In the genomic region with DNA sequence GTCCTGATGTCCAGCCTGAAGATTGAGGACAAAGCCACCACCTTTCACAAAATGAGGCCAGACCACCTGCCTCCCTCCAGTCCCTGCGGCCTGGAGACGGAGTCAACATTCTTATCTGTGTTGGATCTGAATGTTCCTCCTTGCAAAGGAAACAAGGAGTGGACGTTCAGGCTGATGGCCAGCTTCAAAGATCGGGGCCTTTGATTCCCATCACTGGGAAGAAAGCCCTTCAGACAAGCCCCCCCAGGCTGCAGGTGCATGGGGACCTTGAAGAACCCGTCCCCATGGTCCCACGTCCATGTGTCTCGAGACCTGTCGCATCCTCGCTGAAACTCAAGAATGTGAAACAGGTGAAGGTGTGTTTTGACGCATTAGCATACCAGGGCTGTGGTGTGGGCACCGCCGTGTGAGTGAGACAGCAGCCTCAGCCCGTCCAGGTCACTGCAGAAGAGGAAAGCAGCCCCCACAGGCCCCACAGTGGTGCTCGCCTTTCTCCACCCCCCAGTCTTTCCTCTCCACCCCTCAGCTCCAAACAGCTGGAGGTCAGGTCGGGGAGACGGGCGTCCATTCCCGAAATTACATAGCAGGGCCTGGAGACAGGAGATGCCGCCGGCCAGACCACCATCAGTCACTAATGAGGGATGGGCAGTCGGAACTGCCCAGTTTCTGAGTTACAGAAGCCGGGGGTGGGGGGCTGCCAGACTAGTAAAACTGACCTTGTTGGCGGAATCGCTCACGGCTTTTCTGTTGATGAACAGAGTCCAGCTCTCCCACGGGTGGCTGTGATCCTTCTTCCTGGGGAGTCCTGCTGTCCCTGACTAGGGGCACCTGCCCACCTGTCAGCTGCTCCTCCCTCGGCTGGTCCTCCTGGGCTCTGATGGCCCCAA, we compare ENCODE assay signal across 8 cellular contexts. TPM values are rescaled to one million over a fixed set of nuclear protein-coding genes. Genes with fewer than 3 reads are reported as not detected.
DNase-seq lines count a peak whose midpoint lies in the region; ATAC-seq, FAIRE-seq and TF ChIP-seq lines count a peak whose summit lies in the region.

No MANE protein-coding gene starts in this region.

- DNase-seq in heart left ventricle (peak in 1 of 5 donors; percentile 62), Right ventricle myocardium superior (no peak), mammary epithelial cell (no peak), upper lobe of right lung (no peak), NCI-H446 (lab: John Stamatoyannopoulos, UW) (no peak), H54 (ENCODE audit: insufficient read length, low spot score) (no peak), AG20443 (ENCODE audit: low spot score) (no peak)

- ATAC-seq in heart left ventricle (no peak), Right ventricle myocardium superior (ENCODE audit: poor library complexity) (no peak), upper lobe of right lung (no peak)

- H3K79me2 ChIP-seq in mammary epithelial cell (ENCODE audit: insufficient read depth, low read length) = peaks cover 43% of the 10 kb centered on the region

- no peak for TF ChIP-seq POLR2A in heart left ventricle (IDR thresholded peaks at IDR 0.05)
- TF ChIP-seq POLR2A in H54 (IDR thresholded peaks at IDR 0.05; ENCODE audit: low read depth, low read length) = no peak

- TF ChIP-seq CTCF in heart left ventricle (IDR thresholded peaks at IDR 0.05) (no peak), mammary epithelial cell (conservative IDR thresholded peaks at IDR 0.05 in 1 of 2, IDR thresholded peaks at IDR 0.05 in 1 of 2; ENCODE audit: extremely low read depth in 1 of 2, insufficient read depth in 1 of 2, low read depth in 1 of 2, low read length in 2 of 2) (no peak), upper lobe of right lung (IDR thresholded peaks at IDR 0.05) (no peak)

- no peak for FAIRE-seq in H54 (lab: Jason Lieb, UNC)

- no peak overlapping the region for H3K9ac ChIP-seq in mammary epithelial cell (ENCODE audit: insufficient read depth, low read length)

- no TSS peak for BruUV-seq in mammary epithelial cell (replicated peaks; lab: Mats Ljungman, UMichigan)

- intact Hi-C loops in heart left ventricle (cut with DNase I) (loop anchor here in 3 of 10 donors (5.0 kb wide), 2 partner anchors 37 to 62 kb away; a partner anchor contains a TSS), Right ventricle myocardium superior (cut with DNase I) (no loop called here), mammary epithelial cell (cut with micrococcal nuclease) (no loop called here), upper lobe of right lung (cut with DNase I) (no loop called here)

- dilution Hi-C loops in mammary epithelial cell (cut with HindIII; ENCODE audit: low sequenced_read_pairs) = loop anchor here (5.0 to 10.0 kb wide), 7 partner anchors 60 to 390 kb away; a partner anchor contains a TSS

- WGBS in heart left ventricle, 4 donors = 76 to 79% (median 77%) methylated on average over 25 to 27 of the region's 27 CpGs
- WGBS in mammary epithelial cell (ENCODE audit: low coverage, missing lambda C conversion rate) = 48% methylated on average over 12 of the region's 27 CpGs

- H3K4me1 ChIP-seq in heart left ventricle = peaks cover 4 to 53% (median 38%) of the 10 kb centered on the region in 12 donors
- peaks cover 30% of the 10 kb centered on the region for H3K4me1 ChIP-seq in mammary epithelial cell (ENCODE audit: insufficient read depth, low read length)
- H3K4me1 ChIP-seq in mononuclear cell (ENCODE audit: insufficient read depth, low read length) = peaks cover 51% of the 10 kb centered on the region
- H3K4me1 ChIP-seq in upper lobe of right lung = peaks cover 35% of the 10 kb centered on the region

- peaks cover 0 to 30% (median 14%) of the 10 kb centered on the region in 9 donors for H3K36me3 ChIP-seq in heart left ventricle
- H3K36me3 ChIP-seq in mammary epithelial cell (ENCODE audit: insufficient read depth, low read length) = peaks cover 13% of the 10 kb centered on the region
- H3K36me3 ChIP-seq in upper lobe of right lung = peaks cover 31% of the 10 kb centered on the region

- H3K4me2 ChIP-seq in mammary epithelial cell (ENCODE audit: insufficient read depth, low read depth, low read length) = peak overlapping the region; percentile 92

- H3K27ac ChIP-seq in heart left ventricle (peak overlapping the region in 7 of 12 donors; percentile 97 to 100 (median 100)), mammary epithelial cell (ENCODE audit: insufficient read depth, low read depth, low read length) (no peak overlapping the region), upper lobe of right lung (peak overlapping the region; percentile 97)

- peak overlapping the region in 11 of 12 donors; percentile 76 to 100 (median 96) for H3K4me3 ChIP-seq in heart left ventricle
- peak overlapping the region; percentile 30 to 84 (median 81) for H3K4me3 ChIP-seq in mammary epithelial cell (replicated peaks in 1 of 3; ENCODE audit: insufficient read depth in 1 of 3, low read depth in 2 of 3, low read length in 3 of 3)
- H3K4me3 ChIP-seq in mononuclear cell (ENCODE audit: low read length) = peak overlapping the region; percentile 63
- peak overlapping the region; percentile 83 for H3K4me3 ChIP-seq in upper lobe of right lung

- peaks cover 6% of the 10 kb centered on the region for H4K20me1 ChIP-seq in mammary epithelial cell (ENCODE audit: insufficient read depth, low read length)

- H3K27me3 ChIP-seq in heart left ventricle (no peaks in the 10 kb centered on the region), mammary epithelial cell (ENCODE audit: insufficient read depth, low read length) (no peaks in the 10 kb centered on the region), mononuclear cell (ENCODE audit: insufficient read depth, low read length) (no peaks in the 10 kb centered on the region), upper lobe of right lung (no peaks in the 10 kb centered on the region)

- H3K9me3 ChIP-seq in heart left ventricle (no peaks in the 10 kb centered on the region), mammary epithelial cell (replicated peaks; ENCODE audit: insufficient read depth, low read length) (no peaks in the 10 kb centered on the region), mononuclear cell (ENCODE audit: low read depth, low read length) (no peaks in the 10 kb centered on the region), upper lobe of right lung (no peaks in the 10 kb centered on the region)

- CTCF ChIA-PET in mammary epithelial cell (lab: Charles Lee; ENCODE audit: low non-redundant PET) = no interaction called here

- in situ Hi-C loops in mammary epithelial cell (cut with MboI; ENCODE audit: low sequenced_read_pairs in 2 of 2) = no loop called here

- peak overlapping the region; percentile 91 for H2AFZ ChIP-seq in mammary epithelial cell (ENCODE audit: low read depth, low read length)

RNA-seq across cellular contexts. Expression of a gene that starts 0.9 kb away (rescaled TPM):
- total RNA-seq in heart left ventricle = 10 to 100 TPM; 38.4 to 83.9 (median 66.1) TPM
- polyA plus RNA-seq in heart left ventricle = 10 to 100 TPM; 47.5 to 88.1 TPM
- 54.4 TPM for total RNA-seq in Right ventricle myocardium superior
- total RNA-seq in mammary epithelial cell = 100 to 1,000 TPM in 1 of 2 donors, 10 to 100 TPM in 1; 68.7 to 163 TPM
- polyA plus RNA-seq in mammary epithelial cell = 146 TPM
- polyA minus RNA-seq in mammary epithelial cell = 216 TPM
- 89.3 TPM for total RNA-seq in mononuclear cell
- 150 TPM for total RNA-seq in upper lobe of right lung

RNA-seq across cellular contexts. Expression of a gene that starts 43.0 kb away (rescaled TPM):
- total RNA-seq in heart left ventricle = 1 to 10 TPM in 2 of 9 donors, under 1 TPM in 5, not detected in 2; 0.21 to 8.6 (median 0.42) TPM
- polyA plus RNA-seq in heart left ventricle = under 1 TPM; 0.23 to 0.53 TPM
- 0.75 TPM for total RNA-seq in Right ventricle myocardium superior
- not detected for total RNA-seq in mammary epithelial cell
- polyA plus RNA-seq in mammary epithelial cell = not detected
- polyA minus RNA-seq in mammary epithelial cell = not detected
- 48.5 TPM for total RNA-seq in mononuclear cell
- total RNA-seq in upper lobe of right lung = 7.2 TPM

RNA-seq across cellular contexts. Expression of a gene that starts 45.5 kb away (rescaled TPM):
- 10 to 100 TPM in 5 of 9 donors, 1 to 10 TPM in 4; 6.5 to 56.0 (median 12.9) TPM for total RNA-seq in heart left ventricle
- 10 to 100 TPM in 1 of 2 donors, 1 to 10 TPM in 1; 8.3 to 33.9 TPM for polyA plus RNA-seq in heart left ventricle
- 10.0 TPM for total RNA-seq in Right ventricle myocardium superior
- total RNA-seq in mammary epithelial cell = 100 to 1,000 TPM; 180 to 212 TPM
- 118 TPM for polyA plus RNA-seq in mammary epithelial cell
- polyA minus RNA-seq in mammary epithelial cell = 42.3 TPM
- 105 TPM for total RNA-seq in mononuclear cell
- 77.5 TPM for total RNA-seq in upper lobe of right lung

RNA-seq across cellular contexts. Expression of a gene that starts 59.2 kb away (rescaled TPM):
- total RNA-seq in heart left ventricle = 10 to 100 TPM in 2 of 9 donors, 1 to 10 TPM in 7; 2.3 to 41.6 (median 3.5) TPM
- polyA plus RNA-seq in heart left ventricle = 1 to 10 TPM; 2.3 to 3.4 TPM
- total RNA-seq in Right ventricle myocardium superior = 4.3 TPM
- 1 to 10 TPM; 2.7 to 3.5 TPM for total RNA-seq in mammary epithelial cell
- polyA plus RNA-seq in mammary epithelial cell = 3.0 TPM
- polyA minus RNA-seq in mammary epithelial cell = 2.4 TPM
- 49.5 TPM for total RNA-seq in mononuclear cell
- 26.4 TPM for total RNA-seq in upper lobe of right lung
